Comparison of ENCODE assay signal across 8 cellular contexts in the genomic region with DNA sequence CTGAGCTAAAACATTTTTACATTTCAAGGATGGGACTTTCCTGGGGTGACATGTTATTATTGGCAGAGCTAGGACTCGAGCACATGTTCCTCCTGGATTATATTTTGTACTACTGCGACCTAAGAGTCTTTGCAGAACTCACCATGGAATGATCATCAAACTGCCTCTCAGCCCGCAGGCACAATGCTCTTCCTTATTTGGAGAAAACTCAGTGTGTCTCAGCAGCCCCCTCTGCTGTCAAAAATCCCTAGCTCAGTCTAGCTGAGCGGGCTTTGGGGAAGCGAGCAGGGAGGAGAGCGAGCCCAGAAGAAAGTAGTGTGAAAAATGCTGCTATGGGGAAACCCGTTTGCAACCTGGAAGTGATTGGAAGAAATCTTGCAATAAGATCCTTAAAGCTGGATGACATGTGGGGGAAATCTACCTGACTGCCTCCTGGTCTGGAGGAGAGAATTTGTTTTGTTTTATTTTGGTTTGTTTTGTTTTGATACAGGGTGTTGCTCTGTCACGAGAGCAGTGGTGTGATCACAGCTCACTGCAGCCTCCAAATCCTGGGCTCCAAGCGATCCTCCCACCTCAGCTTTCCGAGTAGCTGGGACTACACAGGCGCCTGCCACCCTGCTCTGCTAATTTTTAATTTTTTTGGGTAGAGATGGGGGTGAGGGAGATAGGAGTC.
DNase-seq lines count a peak whose midpoint lies in the region; ATAC-seq and TF ChIP-seq lines count a peak whose summit lies in the region.

No MANE protein-coding gene starts in this region.

- H3K27ac ChIP-seq in BLaER1 treated with 17β-estradiol and CSF1 and Interleukin-3, amounts not matched to agents 10 nM and 100 nM, result no peak overlapping the region
- H3K27ac ChIP-seq in endodermal cell (ENCODE audit: low read depth, low read length), result no peak overlapping the region

- peaks cover 0 to 6% (median 0%) of the 10 kb centered on the region in 10 experiments; a peak in 4 of 20 replicates for H3K4me1 ChIP-seq in BLaER1 treated with 17β-estradiol and CSF1 and Interleukin-3, amounts not matched to agents 10 nM and 100 nM
- H3K4me1 ChIP-seq in endodermal cell (ENCODE audit: control insufficient read depth, insufficient read depth, low read length), result peaks cover 2% of the 10 kb centered on the region

- peak; percentile 77 for TF ChIP-seq CTCF in activated CD8-positive, alpha-beta T cell treated with anti-CD3 and anti-CD28 coated beads for 36 hours (IDR thresholded peaks at IDR 0.05)
- TF ChIP-seq CTCF in endodermal cell (conservative IDR thresholded peaks at IDR 0.05) (peak; percentile 93), mesothelial cell of epicardium (IDR thresholded peaks at IDR 0.05; ENCODE audit: unreplicated experiment) (peak; percentile 65)

- H3K27me3 ChIP-seq in BLaER1 treated with 17β-estradiol and CSF1 and Interleukin-3, amounts not matched to agents 10 nM and 100 nM, result no peaks in the 10 kb centered on the region
- no peaks in the 10 kb centered on the region for H3K27me3 ChIP-seq in endodermal cell (ENCODE audit: control insufficient read depth, insufficient read depth, low read length, poor library complexity, severe bottlenecking)

- no peaks in the 10 kb centered on the region for H3K36me3 Mint-ChIP-seq in activated CD8-positive, alpha-beta T cell treated with anti-CD3 and anti-CD28 coated beads for 36 hours (ENCODE audit: low read depth)
- no peaks in the 10 kb centered on the region for H3K36me3 Mint-ChIP-seq in endodermal cell (ENCODE audit: low read depth)
- H3K36me3 Mint-ChIP-seq in mesothelial cell of epicardium, result no peaks in the 10 kb centered on the region

- intact Hi-C loops in activated CD8-positive, alpha-beta T cell treated with anti-CD3 and anti-CD28 coated beads for 36 hours (cut with micrococcal nuclease), result loop anchor here (1.0 to 5.0 kb wide), 2 partner anchors 133 to 187 kb away; no protein-coding TSS in a partner anchor

- peak; percentile 99 for ATAC-seq in GM19372 (IDR thresholded peaks at IDR 0.05; ENCODE audit: low read depth, unreplicated experiment)
- peak; percentile 96 for ATAC-seq in activated CD8-positive, alpha-beta T cell treated with anti-CD3 and anti-CD28 coated beads for 36 hours

- H3K9me3 ChIP-seq in BLaER1 treated with 17β-estradiol and CSF1 and Interleukin-3, amounts not matched to agents 10 nM and 100 nM (replicated peaks in 1 of 11), result no peaks in the 10 kb centered on the region
- H3K9me3 ChIP-seq in endodermal cell (ENCODE audit: control insufficient read depth, low read length), result no peaks in the 10 kb centered on the region

- H3K4me2 ChIP-seq in BLaER1 treated with 17β-estradiol and CSF1 and Interleukin-3, amounts not matched to agents 10 nM and 100 nM, result peak overlapping the region in 8 of 11 experiments; percentile 8 to 42 (median 28); a peak in 7 of 22 replicates

- CTCF ChIA-PET in activated CD8-positive, alpha-beta T cell treated with anti-CD3 and anti-CD28 coated beads for 36 hours (lab: Charles Lee), result interaction anchor here (0.6 to 4.5 kb wide), 48 partner anchors 8 to 1158 kb away, joined by 3 to 80 read pairs (median 4); a partner anchor contains a TSS

- no peak overlapping the region for H3K27ac Mint-ChIP-seq in activated CD8-positive, alpha-beta T cell treated with anti-CD3 and anti-CD28 coated beads for 36 hours
- H3K27ac Mint-ChIP-seq in endodermal cell (peak overlapping the region; percentile 20), mesothelial cell of epicardium (peak overlapping the region; percentile 88)

- peaks cover 4% of the 10 kb centered on the region for H3K4me1 Mint-ChIP-seq in activated CD8-positive, alpha-beta T cell treated with anti-CD3 and anti-CD28 coated beads for 36 hours (ENCODE audit: low read depth)
- peaks cover 31% of the 10 kb centered on the region for H3K4me1 Mint-ChIP-seq in endodermal cell
- H3K4me1 Mint-ChIP-seq in mesothelial cell of epicardium, result peaks cover 19% of the 10 kb centered on the region

- H3K4me3 ChIP-seq in BLaER1 treated with 17β-estradiol and CSF1 and Interleukin-3, amounts not matched to agents 10 nM and 100 nM, result no peak overlapping the region
- H3K4me3 ChIP-seq in endodermal cell (ENCODE audit: low read length), result no peak overlapping the region

- H3K27me3 Mint-ChIP-seq in activated CD8-positive, alpha-beta T cell treated with anti-CD3 and anti-CD28 coated beads for 36 hours, result peaks cover 6% of the 10 kb centered on the region
- H3K27me3 Mint-ChIP-seq in endodermal cell (ENCODE audit: insufficient read depth) (no peaks in the 10 kb centered on the region), mesothelial cell of epicardium (ENCODE audit: low read depth) (no peaks in the 10 kb centered on the region)

- peak; percentile 70 for DNase-seq in HK-2 (ENCODE audit: unreplicated experiment)
- DNase-seq in NCI-H82 treated with DMSO at 0.1 percent for 48 hours (lab: John Stamatoyannopoulos, UW; ENCODE audit: unreplicated experiment), result peak; percentile 63
- peak; percentile 90 for DNase-seq in activated CD8-positive, alpha-beta T cell treated with anti-CD3 and anti-CD28 coated beads for 36 hours
- peak; percentile 99 for DNase-seq in endodermal cell
- peak; percentile 70 to 88 for DNase-seq in mesothelial cell of epicardium (ENCODE audit: low spot score in 2 of 2, unreplicated experiment in 2 of 2)
- DNase-seq in stimulated activated CD8-positive, alpha-beta memory T cell treated with anti-CD3 and anti-CD28 coated beads, Interleukin-15, amount 100 ng/mL, for 4 hours (ENCODE audit: low read depth in 2 of 2), result peak; percentile 32 to 65

- POLR2A ChIA-PET in activated CD8-positive, alpha-beta T cell treated with anti-CD3 and anti-CD28 coated beads for 36 hours (lab: Charles Lee), result interaction anchor here (0.9 kb wide), 1 partner anchor 93 kb away, joined by 3 read pairs; no protein-coding TSS in a partner anchor

- peak overlapping the region in 3 of 11 experiments; percentile 10 to 32 (median 18); a peak in 3 of 22 replicates for H3K9ac ChIP-seq in BLaER1 treated with 17β-estradiol and CSF1 and Interleukin-3, amounts not matched to agents 10 nM and 100 nM
- peak overlapping the region; percentile 1 for H3K9ac ChIP-seq in endodermal cell (ENCODE audit: extremely low read depth, low read length, poor library complexity, severe bottlenecking)

- no peaks in the 10 kb centered on the region for H3K9me3 Mint-ChIP-seq in activated CD8-positive, alpha-beta T cell treated with anti-CD3 and anti-CD28 coated beads for 36 hours
- H3K9me3 Mint-ChIP-seq in endodermal cell, result no peaks in the 10 kb centered on the region
- peaks cover 4% of the 10 kb centered on the region for H3K9me3 Mint-ChIP-seq in mesothelial cell of epicardium

- H3K36me3 ChIP-seq in BLaER1 treated with 17β-estradiol and CSF1 and Interleukin-3, amounts not matched to agents 10 nM and 100 nM, result no peaks in the 10 kb centered on the region
- H3K36me3 ChIP-seq in endodermal cell (ENCODE audit: control insufficient read depth, insufficient read depth, low read length), result no peaks in the 10 kb centered on the region

- 8 to 27% methylated on average over 6 to 11 of the region's 11 CpGs for WGBS in endodermal cell (ENCODE audit: insufficient coverage in 1 of 2, insufficient read length in 1 of 2), 2 experiments

- H4K20me1 ChIP-seq in BLaER1 treated with 17β-estradiol and CSF1 and Interleukin-3, amounts not matched to agents 10 nM and 100 nM, result no peaks in the 10 kb centered on the region

- H3K4me3 Mint-ChIP-seq in activated CD8-positive, alpha-beta T cell treated with anti-CD3 and anti-CD28 coated beads for 36 hours, result no peak overlapping the region
- H3K4me3 Mint-ChIP-seq in endodermal cell (no peak overlapping the region), mesothelial cell of epicardium (peak overlapping the region; percentile 30)

Comparison
In these comparisons a context has a peak if more than half of its experiments do, and no peak if none do; other contexts are left out.
1. DNase-seq: peak in every context shown above with its lines; median percentile 99 in endodermal cell; 90 in activated CD8-positive, alpha-beta T cell treated with anti-CD3 and anti-CD28 coated beads for 36 hours; 79 in mesothelial cell of epicardium; 70 in HK-2; 63 in NCI-H82 treated with DMSO at 0.1 percent for 48 hours; 48 in stimulated activated CD8-positive, alpha-beta memory T cell treated with anti-CD3 and anti-CD28 coated beads, Interleukin-15, amount 100 ng/mL, for 4 hours.